29 cellular contexts compared by ENCODE assay signal in genomic region chr4:122142687-122143086, GRCh38.
"Had no signal": no experiment of that assay in that cellular context is flagged by ENCODE, and none has a peak within 500 bp of the region (broad histone marks: within the 10 kb centered on the region; RNA-seq: fewer than 3 reads in every experiment).

No MANE protein-coding gene starts in this region.

- ATAC-seq: activated CD4-positive, alpha-beta T cell treated with anti-CD3 and anti-CD28 coated beads for 36 hours; activated CD8-positive, alpha-beta T cell treated with anti-CD3 and anti-CD28 coated beads for 36 hours; activated T-cell treated with anti-CD3 and anti-CD28 coated beads, Interleukin-2, amount 50 U/mL, for 4 hours; activated T-helper 17 cell treated with anti-CD3 and anti-CD28 coated beads, Interleukin-2, amount 50 U/mL, for 72 hours; effector memory CD8-positive, alpha-beta T cell; foreskin keratinocyte; gastrocnemius medialis; heart left ventricle had no signal

- H3K4me1 ChIP-seq: esophagus muscularis mucosa, foreskin keratinocyte, gastrocnemius medialis, heart left ventricle had no signal

- H3K4me3 ChIP-seq: esophagus muscularis mucosa, gastrocnemius medialis, heart left ventricle had no signal

- H3K27ac ChIP-seq: esophagus muscularis mucosa, foreskin keratinocyte, gastrocnemius medialis, heart left ventricle had no signal

- H3K27me3 ChIP-seq: foreskin keratinocyte, gastrocnemius medialis had no signal

- FAIRE-seq: astrocyte had no signal

- DNase-seq: activated CD4-positive, alpha-beta T cell treated with anti-CD3 and anti-CD28 coated beads for 36 hours; activated CD4-positive, alpha-beta T cell treated with anti-CD3 and anti-CD28 coated beads, Interleukin-2, amount 50 U/mL, for 1 hour; activated CD4-positive, alpha-beta T cell treated with anti-CD3 and anti-CD28 coated beads, Interleukin-2, amount 50 U/mL, for 48 hours; activated CD4-positive, CD25-positive, alpha-beta regulatory T cell; activated CD4-positive, CD25-positive, alpha-beta regulatory T cell treated with anti-CD3 and anti-CD28 coated beads, Interleukin-2, amount 50 U/mL, for 72 hours; activated CD8-positive, alpha-beta memory T cell treated with anti-CD3 and anti-CD28 coated beads for 24 hours; activated CD8-positive, alpha-beta T cell treated with anti-CD3 and anti-CD28 coated beads for 36 hours; activated effector memory CD4-positive, alpha-beta T cell treated with Interleukin-2 at 50 U/mL for 16 hours; activated gamma-delta T cell treated with Interleukin-2 at 50 U/mL for 16 hours; activated naive CD4-positive, alpha-beta T cell treated with anti-CD3 and anti-CD28 coated beads, Interleukin-2, amount 50 U/mL, for 16 hours; activated naive CD4-positive, alpha-beta T cell treated with Interleukin-2 at 50 U/mL for 16 hours; activated T-cell treated with anti-CD3 and anti-CD28 coated beads, Interleukin-2, amount 50 U/mL, for 4 hours; amniotic stem cell; anterior cingulate cortex; caudate nucleus; cortex of kidney; dermis blood vessel endothelial cell; effector CD4-positive, alpha-beta T cell; effector memory CD8-positive, alpha-beta T cell; erythroblast; foreskin keratinocyte; gastrocnemius medialis; glutamatergic neuron; heart left ventricle; hypothalamus; T1000 had no signal

- H3K9me3 ChIP-seq: esophagus muscularis mucosa, gastrocnemius medialis had no signal

- H3K36me3 ChIP-seq: esophagus muscularis mucosa, gastrocnemius medialis, heart left ventricle had no signal
